ENCODE assay signal across 1 cellular context in the genomic region with DNA sequence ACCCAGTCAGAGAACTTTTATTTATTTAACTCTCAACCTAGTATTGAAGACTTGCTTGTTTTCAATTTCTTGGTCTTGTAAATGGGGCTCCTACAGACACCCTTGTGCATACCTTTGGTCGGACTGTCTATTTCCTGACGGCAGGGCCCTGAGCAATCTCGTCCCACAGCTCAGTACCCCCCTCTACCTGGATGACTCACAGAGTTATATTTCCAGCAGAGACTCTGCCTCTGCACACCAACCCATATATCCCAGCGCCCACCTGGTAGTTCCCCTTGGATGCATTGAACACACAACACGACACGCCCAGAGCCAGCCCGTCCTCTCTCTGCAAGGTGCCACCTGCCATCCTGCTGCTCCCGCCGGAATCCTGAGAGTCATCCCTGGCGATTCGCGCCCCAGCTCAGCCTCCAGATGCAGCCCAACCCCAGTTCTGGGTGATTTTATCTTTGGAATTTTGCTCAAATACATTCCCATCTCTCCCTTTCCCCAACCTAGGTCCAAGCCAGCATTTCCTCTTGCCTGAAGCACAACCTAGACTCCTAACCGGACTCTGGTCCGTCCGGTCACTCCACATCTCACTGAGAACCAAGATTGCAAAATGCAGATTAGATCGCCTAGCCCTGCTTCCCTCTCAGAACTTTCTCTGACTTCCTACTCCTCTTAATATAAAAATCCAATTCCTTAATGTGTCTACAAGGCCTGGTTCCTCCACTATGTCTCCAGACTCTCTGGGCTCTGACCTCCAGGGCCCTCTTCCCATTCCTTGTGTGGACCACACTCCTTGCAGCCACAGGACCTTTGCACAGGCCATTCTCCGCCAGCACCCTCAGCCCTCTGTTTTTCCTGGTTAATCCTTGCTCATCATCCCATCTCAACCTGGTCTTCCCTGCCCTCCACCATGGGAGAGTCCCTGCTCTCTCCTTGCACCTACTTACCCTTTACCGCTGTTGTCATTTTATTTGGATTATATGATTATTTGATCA.
TF ChIP-seq lines count a peak whose summit lies in the region.

No MANE protein-coding gene starts in this region.

TF ChIP-seq in HepG2, 621 proteins besides CTCF, POLR2A, EP300 and RAD21:
- TF ChIP-seq, protein P1, sequence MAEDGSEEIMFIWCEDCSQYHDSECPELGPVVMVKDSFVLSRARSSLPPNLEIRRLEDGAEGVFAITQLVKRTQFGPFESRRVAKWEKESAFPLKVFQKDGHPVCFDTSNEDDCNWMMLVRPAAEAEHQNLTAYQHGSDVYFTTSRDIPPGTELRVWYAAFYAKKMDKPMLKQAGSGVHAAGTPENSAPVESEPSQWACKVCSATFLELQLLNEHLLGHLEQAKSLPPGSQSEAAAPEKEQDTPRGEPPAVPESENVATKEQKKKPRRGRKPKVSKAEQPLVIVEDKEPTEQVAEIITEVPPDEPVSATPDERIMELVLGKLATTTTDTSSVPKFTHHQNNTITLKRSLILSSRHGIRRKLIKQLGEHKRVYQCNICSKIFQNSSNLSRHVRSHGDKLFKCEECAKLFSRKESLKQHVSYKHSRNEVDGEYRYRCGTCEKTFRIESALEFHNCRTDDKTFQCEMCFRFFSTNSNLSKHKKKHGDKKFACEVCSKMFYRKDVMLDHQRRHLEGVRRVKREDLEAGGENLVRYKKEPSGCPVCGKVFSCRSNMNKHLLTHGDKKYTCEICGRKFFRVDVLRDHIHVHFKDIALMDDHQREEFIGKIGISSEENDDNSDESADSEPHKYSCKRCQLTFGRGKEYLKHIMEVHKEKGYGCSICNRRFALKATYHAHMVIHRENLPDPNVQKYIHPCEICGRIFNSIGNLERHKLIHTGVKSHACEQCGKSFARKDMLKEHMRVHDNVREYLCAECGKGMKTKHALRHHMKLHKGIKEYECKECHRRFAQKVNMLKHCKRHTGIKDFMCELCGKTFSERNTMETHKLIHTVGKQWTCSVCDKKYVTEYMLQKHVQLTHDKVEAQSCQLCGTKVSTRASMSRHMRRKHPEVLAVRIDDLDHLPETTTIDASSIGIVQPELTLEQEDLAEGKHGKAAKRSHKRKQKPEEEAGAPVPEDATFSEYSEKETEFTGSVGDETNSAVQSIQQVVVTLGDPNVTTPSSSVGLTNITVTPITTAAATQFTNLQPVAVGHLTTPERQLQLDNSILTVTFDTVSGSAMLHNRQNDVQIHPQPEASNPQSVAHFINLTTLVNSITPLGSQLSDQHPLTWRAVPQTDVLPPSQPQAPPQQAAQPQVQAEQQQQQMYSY (CRISPR knock-in tag; IDR thresholded peaks at IDR 0.05) = peak; percentile 81; the same call in 1 of the 2 replicates
- TF ChIP-seq ZMYM3 (CRISPR knock-in tag; IDR thresholded peaks at IDR 0.05) (peak; percentile 93), FOSL2 (CRISPR knock-in tag; IDR thresholded peaks at IDR 0.05) (peak; percentile 42), RBFOX2 (IDR thresholded peaks at IDR 0.05; ENCODE audit: low read depth, low read length) (no peak), ZNF772 (CRISPR knock-in tag; IDR thresholded peaks at IDR 0.05) (no peak), HNF4G (IDR thresholded peaks at IDR 0.05; ENCODE audit: borderline replicate concordance, low read depth, low read length) (no peak), HNF4G (CRISPR knock-in tag; IDR thresholded peaks at IDR 0.05; ENCODE audit: borderline replicate concordance, low read depth) (no peak), RBAK (CRISPR knock-in tag; IDR thresholded peaks at IDR 0.05) (no peak)
- TF ChIP-seq, protein P2, sequence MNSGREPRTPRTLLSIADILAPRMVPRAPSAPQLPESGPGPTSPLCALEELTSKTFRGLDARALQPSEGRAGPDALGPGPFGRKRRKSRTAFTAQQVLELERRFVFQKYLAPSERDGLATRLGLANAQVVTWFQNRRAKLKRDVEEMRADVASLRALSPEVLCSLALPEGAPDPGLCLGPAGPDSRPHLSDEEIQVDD (CRISPR knock-in tag; IDR thresholded peaks at IDR 0.05; ENCODE audit: borderline replicate concordance) = 0 out of 2 replicates have a peak, but pooled peaks have one; percentile 42
- TF ChIP-seq, protein P3, sequence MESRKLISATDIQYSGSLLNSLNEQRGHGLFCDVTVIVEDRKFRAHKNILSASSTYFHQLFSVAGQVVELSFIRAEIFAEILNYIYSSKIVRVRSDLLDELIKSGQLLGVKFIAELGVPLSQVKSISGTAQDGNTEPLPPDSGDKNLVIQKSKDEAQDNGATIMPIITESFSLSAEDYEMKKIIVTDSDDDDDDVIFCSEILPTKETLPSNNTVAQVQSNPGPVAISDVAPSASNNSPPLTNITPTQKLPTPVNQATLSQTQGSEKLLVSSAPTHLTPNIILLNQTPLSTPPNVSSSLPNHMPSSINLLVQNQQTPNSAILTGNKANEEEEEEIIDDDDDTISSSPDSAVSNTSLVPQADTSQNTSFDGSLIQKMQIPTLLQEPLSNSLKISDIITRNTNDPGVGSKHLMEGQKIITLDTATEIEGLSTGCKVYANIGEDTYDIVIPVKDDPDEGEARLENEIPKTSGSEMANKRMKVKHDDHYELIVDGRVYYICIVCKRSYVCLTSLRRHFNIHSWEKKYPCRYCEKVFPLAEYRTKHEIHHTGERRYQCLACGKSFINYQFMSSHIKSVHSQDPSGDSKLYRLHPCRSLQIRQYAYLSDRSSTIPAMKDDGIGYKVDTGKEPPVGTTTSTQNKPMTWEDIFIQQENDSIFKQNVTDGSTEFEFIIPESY (CRISPR knock-in tag; IDR thresholded peaks at IDR 0.05) = peak; percentile 39; the same call in 1 of the 2 replicates
- TF ChIP-seq, protein P4, sequence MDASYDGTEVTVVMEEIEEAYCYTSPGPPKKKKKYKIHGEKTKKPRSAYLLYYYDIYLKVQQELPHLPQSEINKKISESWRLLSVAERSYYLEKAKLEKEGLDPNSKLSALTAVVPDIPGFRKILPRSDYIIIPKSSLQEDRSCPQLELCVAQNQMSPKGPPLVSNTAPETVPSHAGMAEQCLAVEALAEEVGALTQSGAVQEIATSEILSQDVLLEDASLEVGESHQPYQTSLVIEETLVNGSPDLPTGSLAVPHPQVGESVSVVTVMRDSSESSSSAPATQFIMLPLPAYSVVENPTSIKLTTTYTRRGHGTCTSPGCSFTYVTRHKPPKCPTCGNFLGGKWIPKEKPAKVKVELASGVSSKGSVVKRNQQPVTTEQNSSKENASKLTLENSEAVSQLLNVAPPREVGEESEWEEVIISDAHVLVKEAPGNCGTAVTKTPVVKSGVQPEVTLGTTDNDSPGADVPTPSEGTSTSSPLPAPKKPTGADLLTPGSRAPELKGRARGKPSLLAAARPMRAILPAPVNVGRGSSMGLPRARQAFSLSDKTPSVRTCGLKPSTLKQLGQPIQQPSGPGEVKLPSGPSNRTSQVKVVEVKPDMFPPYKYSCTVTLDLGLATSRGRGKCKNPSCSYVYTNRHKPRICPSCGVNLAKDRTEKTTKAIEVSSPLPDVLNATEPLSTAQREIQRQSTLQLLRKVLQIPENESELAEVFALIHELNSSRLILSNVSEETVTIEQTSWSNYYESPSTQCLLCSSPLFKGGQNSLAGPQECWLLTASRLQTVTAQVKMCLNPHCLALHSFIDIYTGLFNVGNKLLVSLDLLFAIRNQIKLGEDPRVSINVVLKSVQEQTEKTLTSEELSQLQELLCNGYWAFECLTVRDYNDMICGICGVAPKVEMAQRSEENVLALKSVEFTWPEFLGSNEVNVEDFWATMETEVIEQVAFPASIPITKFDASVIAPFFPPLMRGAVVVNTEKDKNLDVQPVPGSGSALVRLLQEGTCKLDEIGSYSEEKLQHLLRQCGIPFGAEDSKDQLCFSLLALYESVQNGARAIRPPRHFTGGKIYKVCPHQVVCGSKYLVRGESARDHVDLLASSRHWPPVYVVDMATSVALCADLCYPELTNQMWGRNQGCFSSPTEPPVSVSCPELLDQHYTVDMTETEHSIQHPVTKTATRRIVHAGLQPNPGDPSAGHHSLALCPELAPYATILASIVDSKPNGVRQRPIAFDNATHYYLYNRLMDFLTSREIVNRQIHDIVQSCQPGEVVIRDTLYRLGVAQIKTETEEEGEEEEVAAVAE (CRISPR knock-in tag; IDR thresholded peaks at IDR 0.05; ENCODE audit: borderline replicate concordance) = no peak
